16 cellular contexts compared by ENCODE assay signal in the genomic region with DNA sequence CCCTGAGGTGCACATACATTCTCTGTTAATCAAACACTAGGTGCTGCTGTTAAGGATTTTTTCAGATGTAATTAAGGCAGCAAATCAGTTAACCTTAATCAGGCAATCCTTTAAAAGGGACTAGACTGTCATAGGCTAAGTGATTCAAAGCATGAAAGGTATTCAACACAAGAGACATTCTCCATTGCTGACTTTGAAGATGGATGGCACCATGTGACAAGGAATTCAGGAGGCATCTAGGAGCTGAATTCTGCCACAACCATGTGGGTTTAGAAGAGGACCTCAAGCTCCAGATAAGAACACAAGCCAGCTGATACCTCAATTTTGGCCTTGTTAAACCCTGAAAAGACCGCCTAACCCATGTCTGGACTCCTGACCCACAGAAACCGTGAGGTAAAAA.
"Had no signal": no experiment of that assay in that cellular context is flagged by ENCODE, and none has a peak within 500 bp of the region (broad histone marks: within the 10 kb centered on the region; RNA-seq: fewer than 3 reads in every experiment).

No MANE protein-coding gene starts in this region.

- FAIRE-seq: endothelial cell of umbilical vein had no signal

- ATAC-seq: activated T-cell treated with anti-CD3 and anti-CD28 coated beads, Interleukin-2, amount 50 U/mL, for 72 hours; gastroesophageal sphincter; heart left ventricle; natural killer cell treated with Interleukin-12 subunit alpha and Interleukin-12 subunit beta and Interleukin-15 and Interleukin-18, amount 100 ng/mL, for 72 hours had no signal

- H3K9me3 ChIP-seq: esophagus muscularis mucosa, gastroesophageal sphincter, heart left ventricle, tibial nerve, uterus had no signal

- H3K4me1 ChIP-seq: esophagus muscularis mucosa, gastroesophageal sphincter, heart left ventricle, tibial nerve, uterus had no signal

- H3K27ac ChIP-seq: esophagus muscularis mucosa, gastroesophageal sphincter, heart left ventricle, tibial nerve, uterus, VCaP had no signal

- H3K4me3 ChIP-seq: esophagus muscularis mucosa, gastroesophageal sphincter, heart left ventricle, tibial nerve, uterus had no signal

- H3K27me3 ChIP-seq: esophagus muscularis mucosa, gastroesophageal sphincter, heart left ventricle, tibial nerve, uterus had no signal

- DNase-seq: activated CD4-positive, alpha-beta T cell treated with anti-CD3 and anti-CD28 coated beads for 1 hour; activated CD8-positive, alpha-beta memory T cell treated with anti-CD3 and anti-CD28 coated beads for 24 hours; activated gamma-delta T cell; activated T-cell treated with anti-CD3 and anti-CD28 coated beads, Interleukin-2, amount 50 U/mL, for 72 hours; dermis blood vessel endothelial cell; effector memory CD4-positive, alpha-beta T cell; heart left ventricle; immature natural killer cell; kidney glomerular epithelial cell; uterus had no signal

- H3K36me3 ChIP-seq: uterus had no signal
